30 cellular contexts compared by ENCODE assay signal in the genomic region with DNA sequence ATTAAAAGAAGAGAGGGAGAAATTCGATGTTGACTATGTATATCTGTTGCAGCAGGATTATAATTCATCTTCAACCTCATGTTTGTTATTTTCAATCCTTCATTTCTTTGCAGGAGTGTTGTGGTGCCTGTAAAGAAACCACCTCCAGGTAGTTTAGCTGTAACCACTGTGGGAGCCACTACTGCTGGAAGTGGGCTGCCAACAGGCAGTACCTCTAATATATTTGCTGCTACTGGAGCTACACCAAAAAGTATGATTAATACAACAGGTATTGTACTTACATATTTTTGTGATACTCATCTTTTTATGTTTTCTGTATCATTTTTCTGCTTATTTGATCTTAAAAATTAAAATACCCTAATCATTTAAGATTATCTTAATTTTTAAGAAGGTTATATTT.
"Had no signal": no experiment of that assay in that cellular context is flagged by ENCODE, and none has a peak within 500 bp of the region (broad histone marks: within the 10 kb centered on the region; RNA-seq: fewer than 3 reads in every experiment).

No MANE protein-coding gene starts in this region.

- H3K4me3 ChIP-seq: adrenal gland, body of pancreas, breast epithelium, PC-9 had no signal

- H3K27me3 ChIP-seq: adrenal gland, body of pancreas, breast epithelium had no signal

- H3K36me3 ChIP-seq: adrenal gland, breast epithelium had no signal

- FAIRE-seq: astrocyte, RCC 7860, TTC549 had no signal

- ATAC-seq: activated CD4-positive, alpha-beta T cell treated with anti-CD3 and anti-CD28 coated beads for 36 hours; activated CD4-positive, CD25-positive, alpha-beta regulatory T cell treated with anti-CD3 and anti-CD28 coated beads, Interleukin-2, amount 50 U/mL, for 24 hours; activated CD8-positive, alpha-beta T cell treated with anti-CD3 and anti-CD28 coated beads, Interleukin-2, amount 10 ng/mL, durations not matched to agents 7 days and 5 days; body of pancreas; Right ventricle myocardium inferior; WTC11 had no signal

- DNase-seq: activated CD4-positive, alpha-beta T cell treated with anti-CD3 and anti-CD28 coated beads for 36 hours; activated CD4-positive, alpha-beta T cell treated with anti-CD3 and anti-CD28 coated beads, Interleukin-2, amount 10 ng/mL, durations not matched to agents 7 days and 5 days; activated CD4-positive, alpha-beta T cell treated with anti-CD3 and anti-CD28 coated beads, Interleukin-2, amount 50 U/mL, for 48 hours; activated CD8-positive, alpha-beta T cell treated with anti-CD3 and anti-CD28 coated beads, Interleukin-2, amount 10 ng/mL, durations not matched to agents 7 days and 5 days; activated gamma-delta T cell; activated naive CD4-positive, alpha-beta T cell treated with Interleukin-2 at 50 U/mL for 16 hours; activated naive CD8-positive, alpha-beta T cell treated with anti-CD3 and anti-CD28 coated beads, Interleukin-2, amount 10 ng/mL, durations not matched to agents 7 days and 5 days; activated T-cell treated with anti-CD3 and anti-CD28 coated beads, Interleukin-2, amount 50 U/mL, for 24 hours; adrenal gland; body of pancreas; Kasumi-1; MM.1S; MV-4-11; NCI-H1092; NCI-H1436 treated with DMSO at 0.1 percent for 48 hours; NCI-H1694 treated with DMSO at 0.1 percent for 48 hours; NCI-H2029; NCI-H345; NCI-H526; NCI-H748 treated with DMSO at 0.1 percent for 48 hours; NK-92 treated with Interleukin-12 subunit alpha and Interleukin-12 subunit beta, amount 100 ng/mL, for 24 hours; PC-9 had no signal

- H3K27ac ChIP-seq: adrenal gland, body of pancreas, breast epithelium, PC-9, RWPE1 had no signal

- H2AFZ ChIP-seq: PC-9 had no signal

- H3K4me2 ChIP-seq: PC-9 had no signal

- H3K9me3 ChIP-seq: adrenal gland, body of pancreas, breast epithelium had no signal

- H3K4me1 ChIP-seq: adrenal gland, body of pancreas, breast epithelium had no signal
